2 cellular contexts compared by ENCODE assay signal in the genomic region with DNA sequence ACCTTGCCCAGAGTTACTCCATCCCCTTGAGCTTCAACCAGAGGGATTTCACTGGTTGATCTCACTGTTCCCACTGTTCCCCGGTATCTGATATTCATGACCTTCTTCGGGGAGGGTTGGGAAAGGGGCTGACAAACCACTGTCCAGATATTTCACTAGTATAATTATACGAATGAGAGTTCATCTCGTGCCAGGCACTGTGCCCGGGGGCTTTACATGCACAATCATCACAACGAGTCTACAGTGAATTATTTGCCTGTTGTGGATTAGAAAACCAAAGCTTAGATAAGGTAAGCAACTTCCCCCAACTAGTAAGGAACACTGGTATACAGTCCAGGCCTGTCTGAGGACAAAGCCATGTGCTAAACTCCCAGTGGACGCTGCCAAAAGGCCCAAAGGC.
TF ChIP-seq lines count a peak whose summit lies in the region.

No MANE protein-coding gene starts in this region.

TF ChIP-seq in endothelial cell of umbilical vein, 7 proteins besides CTCF, POLR2A, EP300 and RAD21 (continued from another document):
- no peak for TF ChIP-seq MYC (IDR thresholded peaks at IDR 0.05; ENCODE audit: low read depth, low read length)

TF ChIP-seq in WTC11, 78 proteins besides CTCF, POLR2A, EP300 and RAD21:
- TF ChIP-seq, protein P1, sequence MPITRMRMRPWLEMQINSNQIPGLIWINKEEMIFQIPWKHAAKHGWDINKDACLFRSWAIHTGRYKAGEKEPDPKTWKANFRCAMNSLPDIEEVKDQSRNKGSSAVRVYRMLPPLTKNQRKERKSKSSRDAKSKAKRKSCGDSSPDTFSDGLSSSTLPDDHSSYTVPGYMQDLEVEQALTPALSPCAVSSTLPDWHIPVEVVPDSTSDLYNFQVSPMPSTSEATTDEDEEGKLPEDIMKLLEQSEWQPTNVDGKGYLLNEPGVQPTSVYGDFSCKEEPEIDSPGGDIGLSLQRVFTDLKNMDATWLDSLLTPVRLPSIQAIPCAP (CRISPR knock-in tag; IDR thresholded peaks at IDR 0.05) = no peak
